ENCODE assay signal across 8 cellular contexts in the genomic region with DNA sequence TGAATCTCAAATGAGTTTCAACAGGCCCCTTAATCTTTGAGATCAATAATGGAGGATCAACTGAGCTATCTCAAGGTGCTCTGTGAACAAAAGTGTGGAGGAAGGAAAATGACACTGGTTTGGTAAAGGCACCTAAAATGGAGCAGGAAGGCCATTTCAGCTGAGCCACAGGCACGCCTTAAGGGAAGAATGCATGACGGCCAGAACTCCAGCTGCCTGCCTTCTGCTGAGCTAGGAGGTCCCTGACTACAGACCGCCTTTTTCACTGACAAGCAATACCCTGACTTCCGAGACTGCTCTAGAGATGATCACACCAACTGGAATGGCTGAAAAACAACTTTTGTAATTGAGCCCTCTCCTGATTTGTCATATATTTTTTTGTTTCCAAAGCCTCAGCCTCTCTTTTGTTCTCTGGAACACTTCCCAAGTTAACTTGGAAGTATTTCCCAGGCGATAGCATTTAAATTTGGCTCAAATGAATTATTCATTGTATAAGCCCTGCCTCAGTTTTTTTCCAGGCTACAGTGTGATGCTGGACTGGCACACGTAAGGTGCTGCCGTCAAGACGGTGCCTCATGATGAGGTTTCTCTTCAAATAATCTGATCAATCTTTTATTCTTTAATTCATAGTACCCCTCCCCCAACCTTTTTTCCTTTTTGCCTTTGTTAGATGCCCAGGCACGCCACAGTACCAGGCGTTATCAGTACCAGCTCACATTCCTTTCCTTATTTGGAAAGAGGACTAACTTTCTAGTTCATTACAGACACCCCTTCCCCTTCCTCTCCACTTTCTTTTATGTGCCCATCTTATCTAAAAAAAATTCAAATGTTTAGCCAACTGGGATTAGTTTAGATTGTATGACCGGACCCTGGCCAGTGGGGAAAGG.
DNase-seq lines count a peak whose midpoint lies in the region; ATAC-seq, FAIRE-seq and TF ChIP-seq lines count a peak whose summit lies in the region.
"Not testable (repeated sequence)": the region's sequence is repeated elsewhere in the genome, so short reads cannot be mapped to it uniquely, and the experiment has no call there.

No MANE protein-coding gene starts in this region.

- not testable (repeated sequence) for H3K79me2 ChIP-seq in astrocyte (ENCODE audit: insufficient read depth, low read length)

- H3K4me2 ChIP-seq in astrocyte (ENCODE audit: low read length): peak overlapping the region; percentile 26

- DNase-seq in Ammon's horn (ENCODE audit: low spot score): peak; percentile 5
- DNase-seq in LHCN-M2 (ENCODE audit: low read depth): peak; percentile 36
- DNase-seq in astrocyte (ENCODE audit: low read depth): peak; percentile 72
- DNase-seq in endothelial cell (ENCODE audit: low spot score): peak; percentile 13
- DNase-seq in heart right ventricle: peak; percentile 18 to 33
- peak in 1 of 3 donors; percentile 31 for DNase-seq in right lobe of liver
- DNase-seq in ovary: peak; percentile 29 to 62 (median 40)
- peak; percentile 34 for DNase-seq in testis

- H3K4me3 Mint-ChIP-seq in astrocyte (ENCODE audit: unreplicated experiment); endothelial cell (ENCODE audit: unreplicated experiment): not testable (repeated sequence)

- H3K9me3 Mint-ChIP-seq in astrocyte (ENCODE audit: unreplicated experiment); endothelial cell (ENCODE audit: unreplicated experiment): not testable (repeated sequence)

- H3K4me1 ChIP-seq in astrocyte (ENCODE audit: insufficient read depth, low read length); heart right ventricle; right lobe of liver; ovary (ENCODE audit: insufficient read depth); testis: not testable (repeated sequence)

- TF ChIP-seq EP300 in ovary (IDR thresholded peaks at IDR 0.05): not testable (repeated sequence)

- intact Hi-C loops in heart right ventricle (cut with DNase I); right lobe of liver (cut with DNase I); ovary (cut with DNase I); testis (cut with DNase I; ENCODE audit: low total_unique reads): not testable (repeated sequence)

- 7 to 16% methylated on average over 3 of the region's 11 CpGs for WGBS in heart right ventricle, 2 donors
- WGBS in right lobe of liver (ENCODE audit: insufficient coverage, low coverage, low lambda C conversion rate, missing lambda C conversion rate): 43% methylated on average over 2 of the region's 11 CpGs
- 0 to 12% (median 7%) methylated on average over 2 to 3 of the region's 11 CpGs for WGBS in ovary, 3 donors
- WGBS in testis, 2 donors: 29 to 39% methylated on average over 2 of the region's 11 CpGs

- not testable (repeated sequence) for H3K27me3 ChIP-seq in astrocyte (ENCODE audit: insufficient read depth, low read length); heart right ventricle; right lobe of liver; ovary; testis

- not testable (repeated sequence) for H3K36me3 Mint-ChIP-seq in astrocyte (ENCODE audit: low read depth, unreplicated experiment); endothelial cell (ENCODE audit: low read depth, unreplicated experiment)

- TF ChIP-seq CTCF in astrocyte (IDR thresholded peaks at IDR 0.05; ENCODE audit: insufficient read depth, low read depth, low read length); endothelial cell (IDR thresholded peaks at IDR 0.05; ENCODE audit: unreplicated experiment); heart right ventricle (IDR thresholded peaks at IDR 0.05); right lobe of liver (IDR thresholded peaks at IDR 0.05); ovary (IDR thresholded peaks at IDR 0.05); testis (IDR thresholded peaks at IDR 0.05): not testable (repeated sequence)

- H2AFZ ChIP-seq in astrocyte (ENCODE audit: low read depth, low read length): peak overlapping the region; percentile 52

- H3K27ac ChIP-seq in astrocyte (ENCODE audit: low read depth, low read length): peak overlapping the region; percentile 38
- peak overlapping the region in 4 of 10 donors; percentile 40 to 71 (median 60) for H3K27ac ChIP-seq in heart right ventricle
- H3K27ac ChIP-seq in right lobe of liver, ovary, testis: not testable (repeated sequence)

- not testable (repeated sequence) for H3K36me3 ChIP-seq in astrocyte (ENCODE audit: insufficient read depth, low read length); heart right ventricle; right lobe of liver; ovary; testis (ENCODE audit: low read depth, missing control alignments)

- peak; percentile 23 for FAIRE-seq in astrocyte (lab: Jason Lieb, UNC)

- not testable (repeated sequence) for H3K9ac ChIP-seq in astrocyte (ENCODE audit: low read length)

- H3K27ac Mint-ChIP-seq in astrocyte (ENCODE audit: unreplicated experiment) (peak overlapping the region; percentile 58), endothelial cell (ENCODE audit: unreplicated experiment) (peak overlapping the region; percentile 81)

- not testable (repeated sequence) for H3K9me3 ChIP-seq in astrocyte (ENCODE audit: insufficient read depth, low read depth, low read length); heart right ventricle; right lobe of liver; ovary; testis

- H4K20me1 ChIP-seq in astrocyte (ENCODE audit: insufficient read depth, low read length): not testable (repeated sequence)

- H3K4me3 ChIP-seq in astrocyte (ENCODE audit: insufficient read depth, low read depth, low read length); heart right ventricle; right lobe of liver; ovary; testis: not testable (repeated sequence)

- ATAC-seq in heart right ventricle (peak; percentile 80 to 95 (median 88)), right lobe of liver (peak; percentile 69 to 76 (median 73))

- not testable (repeated sequence) for H3K4me1 Mint-ChIP-seq in astrocyte (ENCODE audit: low read depth, unreplicated experiment); endothelial cell (ENCODE audit: unreplicated experiment)

- not testable (repeated sequence) for TF ChIP-seq POLR2A in right lobe of liver (IDR thresholded peaks at IDR 0.05); ovary (IDR thresholded peaks at IDR 0.05); testis (IDR thresholded peaks at IDR 0.05)

- not testable (repeated sequence) for H3K27me3 Mint-ChIP-seq in astrocyte (ENCODE audit: low read depth, unreplicated experiment); endothelial cell (ENCODE audit: unreplicated experiment)
